1 cellular context compared by ENCODE assay signal in genomic region chrX:104136241-104137019, GRCh38.
TF ChIP-seq lines count a peak whose summit lies in the region.

No MANE protein-coding gene starts in this region.

TF ChIP-seq in HCT116, 20 proteins besides CTCF, POLR2A, EP300 and RAD21 (continued from another document):
- TF ChIP-seq ZBTB33 (IDR thresholded peaks at IDR 0.05; ENCODE audit: extremely low read depth, insufficient replicate concordance, low read length): no peak
- TF ChIP-seq FOSL1 (IDR thresholded peaks at IDR 0.05; ENCODE audit: low read depth): no peak
- TF ChIP-seq ATF3 (IDR thresholded peaks at IDR 0.05): no peak
- TF ChIP-seq CBX3 (IDR thresholded peaks at IDR 0.05; ENCODE audit: low read depth): no peak
- no peak for TF ChIP-seq CEBPB (IDR thresholded peaks at IDR 0.05; ENCODE audit: low read depth)
- no peak for TF ChIP-seq MAX (IDR thresholded peaks at IDR 0.05)
- no peak for TF ChIP-seq POLR2AphosphoS5 (IDR thresholded peaks at IDR 0.05; ENCODE audit: low read depth, low read length)
- no peak for TF ChIP-seq SRF (IDR thresholded peaks at IDR 0.05; ENCODE audit: low read depth)
- no peak for TF ChIP-seq JUND (IDR thresholded peaks at IDR 0.05)
- TF ChIP-seq YY1 (IDR thresholded peaks at IDR 0.05; ENCODE audit: extremely low read depth, insufficient replicate concordance, low read depth, low read length): no peak
- no peak for TF ChIP-seq TCF7L2 (IDR thresholded peaks at IDR 0.05; ENCODE audit: borderline replicate concordance, extremely low read depth, insufficient read depth, insufficient read length)
- no peak for TF ChIP-seq EZH2 (IDR thresholded peaks at IDR 0.05)
- no peak for TF ChIP-seq ELF1 (IDR thresholded peaks at IDR 0.05; ENCODE audit: borderline replicate concordance, low read depth)
- TF ChIP-seq ZNF274 (IDR thresholded peaks at IDR 0.05; ENCODE audit: low read depth, low read length): no peak
- TF ChIP-seq SIN3A (IDR thresholded peaks at IDR 0.05; ENCODE audit: low read depth): no peak
